In genomic region chr2:29382486-29382885, GRCh38 we compare ENCODE assay signal across 15 cellular contexts.
DNase-seq lines count a peak whose midpoint lies in the region; ATAC-seq and TF ChIP-seq lines count a peak whose summit lies in the region.
"Had no signal": no experiment of that assay in that cellular context is flagged by ENCODE, and none has a peak within 500 bp of the region (broad histone marks: within the 10 kb centered on the region; RNA-seq: fewer than 3 reads in every experiment).

No MANE protein-coding gene starts in this region.

- H3F3A ChIP-seq in SK-N-SH (replicated peaks; ENCODE audit: insufficient read depth), result no peaks in the 10 kb centered on the region

- CTCF ChIA-PET in SK-N-SH (lab: Yijun Ruan, JAX) (interaction anchor here (0.7 to 1.2 kb wide), 2 partner anchors 9 to 64 kb away, joined by 3 read pairs; no protein-coding TSS in a partner anchor), Caco-2 (lab: Charles Lee) (no interaction called here)

- H3K9me3 ChIP-seq in SK-N-SH (no peaks in the 10 kb centered on the region), Caco-2 (no peaks in the 10 kb centered on the region)
- H3K9me3 ChIP-seq: BLaER1 had no signal

- H3K79me2 ChIP-seq in SK-N-SH (ENCODE audit: insufficient read depth), result no peaks in the 10 kb centered on the region

- TF ChIP-seq CTCF in SK-N-SH (IDR thresholded peaks at IDR 0.05), result no peak
- TF ChIP-seq CTCF in choroid plexus epithelial cell (conservative IDR thresholded peaks at IDR 0.05; ENCODE audit: low read depth, low read length), result no peak
- no peak for TF ChIP-seq CTCF in Caco-2 (IDR thresholded peaks at IDR 0.05; ENCODE audit: insufficient read depth in 1 of 2, low read depth in 1 of 2, low read length in 1 of 2, severe bottlenecking in 1 of 2, unreplicated experiment in 1 of 2)

- no peaks in the 10 kb centered on the region for H3K4me1 Mint-ChIP-seq in Caco-2 (ENCODE audit: low read depth, unreplicated experiment)
- H3K4me1 Mint-ChIP-seq: CD14-positive monocyte; CD4-positive, alpha-beta memory T cell; H9 had no signal

- H3K9me2 ChIP-seq in SK-N-SH, result no peaks in the 10 kb centered on the region

- no peak for ATAC-seq in SK-N-SH treated with all-trans-retinoic acid at 6 μM for 48 hours
- no peak for ATAC-seq in HG02870 (IDR thresholded peaks at IDR 0.05; ENCODE audit: unreplicated experiment)
- ATAC-seq in GM21786 (IDR thresholded peaks at IDR 0.05; ENCODE audit: unreplicated experiment), result no peak

- POLR2A ChIA-PET in SK-N-SH (lab: Yijun Ruan, JAX), result interaction anchor here (1.3 kb wide), 1 partner anchor 9 kb away, joined by 3 read pairs; no protein-coding TSS in a partner anchor
- POLR2A ChIA-PET in Caco-2 (lab: Charles Lee), result no interaction called here

- DNase-seq in SK-N-SH (no peak), NCI-H2171 treated with DMSO at 0.1 percent for 48 hours (lab: John Stamatoyannopoulos, UW) (peak; percentile 64), choroid plexus epithelial cell (ENCODE audit: low read depth) (peak; percentile 70), skeletal muscle cell (ENCODE audit: low read depth) (peak; percentile 12), Caco-2 (no peak)
- DNase-seq: 8988T; Calu3; CD4-positive, alpha-beta memory T cell; GF-D8; H9 had no signal

- no TSS peak for BruUV-seq in Caco-2 (replicated peaks; lab: Mats Ljungman, UMichigan)

- H3K36me3 Mint-ChIP-seq in Caco-2 (ENCODE audit: insufficient read depth, unreplicated experiment), result no peaks in the 10 kb centered on the region
- H3K36me3 Mint-ChIP-seq: CD14-positive monocyte; CD4-positive, alpha-beta memory T cell had no signal

- WGBS in SK-N-SH (ENCODE audit: low lambda C conversion rate), result 60% methylated on average over 2 of the region's 2 CpGs

- H3K27ac Mint-ChIP-seq in Caco-2 (ENCODE audit: unreplicated experiment), result no peak overlapping the region
- H3K27ac Mint-ChIP-seq: CD14-positive monocyte; CD4-positive, alpha-beta memory T cell; H9 had no signal

- peak overlapping the region in 1 of 2 experiments; percentile 3; a peak in 1 of 4 replicates for H3K27ac ChIP-seq in SK-N-SH (ENCODE audit: low read depth in 2 of 2, low read length in 1 of 2)
- H3K27ac ChIP-seq: BLaER1 had no signal

- H3K27me3 Mint-ChIP-seq in Caco-2 (ENCODE audit: insufficient read depth, unreplicated experiment), result peaks cover 24% of the 10 kb centered on the region

- peaks cover 7% of the 10 kb centered on the region; the same call in 1 of the 2 replicates for H3K27me3 ChIP-seq in SK-N-SH (ENCODE audit: insufficient read depth)
- no peaks in the 10 kb centered on the region for H3K27me3 ChIP-seq in Caco-2 (replicated peaks; ENCODE audit: control insufficient read depth, insufficient read depth, low read length)
- H3K27me3 ChIP-seq: BLaER1 had no signal

- intact Hi-C loops in Caco-2 (cut with micrococcal nuclease; ENCODE audit: unreplicated experiment), result no loop called here

- no peak overlapping the region for H2AFZ ChIP-seq in SK-N-SH (ENCODE audit: low read depth)

- no peak for TF ChIP-seq RAD21 in SK-N-SH (IDR thresholded peaks at IDR 0.05; ENCODE audit: low read length)

- no peak for TF ChIP-seq EP300 in SK-N-SH (IDR thresholded peaks at IDR 0.05; ENCODE audit: borderline replicate concordance in 1 of 2, low read depth in 1 of 2, low read length in 1 of 2)

- H3K4me3 ChIP-seq in SK-N-SH (ENCODE audit: low read depth in 2 of 2, low read length in 1 of 2), result no peak overlapping the region
- no peak overlapping the region for H3K4me3 ChIP-seq in choroid plexus epithelial cell (ENCODE audit: low read depth, low read length)
- no peak overlapping the region for H3K4me3 ChIP-seq in skeletal muscle cell (ENCODE audit: low read depth, low read length)
- H3K4me3 ChIP-seq in Caco-2 (ENCODE audit: low read depth, low read length), result no peak overlapping the region
- H3K4me3 ChIP-seq: BLaER1 had no signal

- no peak overlapping the region for H3K4me2 ChIP-seq in SK-N-SH
- H3K4me2 ChIP-seq: BLaER1 had no signal

- H4K20me1 ChIP-seq in SK-N-SH (ENCODE audit: insufficient read depth), result no peaks in the 10 kb centered on the region
- H4K20me1 ChIP-seq: BLaER1 had no signal

- H3K4me3 Mint-ChIP-seq in Caco-2 (ENCODE audit: unreplicated experiment), result no peak overlapping the region
- H3K4me3 Mint-ChIP-seq: CD14-positive monocyte; CD4-positive, alpha-beta memory T cell; H9 had no signal

- peaks cover 0 to 9% of the 10 kb centered on the region in 2 experiments; a peak in 2 of 4 replicates for H3K4me1 ChIP-seq in SK-N-SH (ENCODE audit: control insufficient read depth in 1 of 2, insufficient read depth in 2 of 2, low read depth in 1 of 2, low read length in 1 of 2)
- no peaks in the 10 kb centered on the region for H3K4me1 ChIP-seq in Caco-2
- H3K4me1 ChIP-seq: BLaER1 had no signal

- no peaks in the 10 kb centered on the region for H3K36me3 ChIP-seq in SK-N-SH (replicated peaks in 1 of 2; ENCODE audit: control insufficient read depth in 1 of 2, insufficient read depth in 2 of 2, low read length in 1 of 2)
- H3K36me3 ChIP-seq in Caco-2 (ENCODE audit: control insufficient read depth, insufficient read depth, low read length), result no peaks in the 10 kb centered on the region
- H3K36me3 ChIP-seq: BLaER1 had no signal

- H3K9me3 Mint-ChIP-seq in Caco-2 (ENCODE audit: unreplicated experiment), result no peaks in the 10 kb centered on the region
- H3K9me3 Mint-ChIP-seq: H9 had no signal

- no peak overlapping the region for H3K9ac ChIP-seq in SK-N-SH
- H3K9ac ChIP-seq: BLaER1 had no signal

TF ChIP-seq in SK-N-SH treated with all-trans-retinoic acid at 6 μM for 48 hours, 23 proteins besides CTCF, POLR2A, EP300 and RAD21:
- TF ChIP-seq ZFP3 (CRISPR knock-in tag; IDR thresholded peaks at IDR 0.05) (no peak), ISL1 (CRISPR knock-in tag; IDR thresholded peaks at IDR 0.05) (peak; percentile 33; the same call in 1 of the 2 replicates), PPARA (CRISPR knock-in tag; IDR thresholded peaks at IDR 0.05; ENCODE audit: borderline replicate concordance) (no peak), TOX (CRISPR knock-in tag; IDR thresholded peaks at IDR 0.05; ENCODE audit: borderline replicate concordance) (no peak)

TF ChIP-seq in SK-N-SH, 30 proteins besides CTCF, POLR2A, EP300 and RAD21:
- TF ChIP-seq IRF3 (IDR thresholded peaks at IDR 0.05; ENCODE audit: low read depth, low read length) (no peak), RCOR1 (IDR thresholded peaks at IDR 0.05; ENCODE audit: low read length) (no peak), EZH2phosphoT487 (IDR thresholded peaks at IDR 0.05; ENCODE audit: borderline replicate concordance, low read depth) (no peak), SIN3A (IDR thresholded peaks at IDR 0.05; ENCODE audit: borderline replicate concordance, low read depth, low read length) (no peak), RFX5 (IDR thresholded peaks at IDR 0.05; ENCODE audit: low read length) (no peak), MAX (IDR thresholded peaks at IDR 0.05; ENCODE audit: low read depth) (no peak), TAF1 (IDR thresholded peaks at IDR 0.05; ENCODE audit: borderline replicate concordance, low read depth, low read length) (no peak)
TF ChIP-seq in SK-N-SH: peak in this region for 0.

Comparison
In these comparisons a context has a peak if more than half of its experiments do, and no peak if none do; other contexts are left out.
1. DNase-seq: peak in NCI-H2171 treated with DMSO at 0.1 percent for 48 hours (single experiment), choroid plexus epithelial cell (single experiment) and skeletal muscle cell (single experiment); none in SK-N-SH (single experiment) and Caco-2 (0 of 2).